In genomic region chr12:151579-151978, GRCh38 we compare ENCODE assay signal across 1 cellular context.
TF ChIP-seq lines count a peak whose summit lies in the region.

No MANE protein-coding gene starts in this region.

TF ChIP-seq in WTC11, 78 proteins besides CTCF, POLR2A, EP300 and RAD21 (continued from another document):
- TF ChIP-seq PRDM15 (CRISPR knock-in tag; IDR thresholded peaks at IDR 0.05) (no peak), NFE2L1 (CRISPR knock-in tag; IDR thresholded peaks at IDR 0.05) (no peak), CREM (CRISPR knock-in tag; IDR thresholded peaks at IDR 0.05) (no peak), AFF4 (CRISPR knock-in tag; IDR thresholded peaks at IDR 0.05; ENCODE audit: borderline replicate concordance) (no peak), ZNF532 (CRISPR knock-in tag; IDR thresholded peaks at IDR 0.05; ENCODE audit: borderline replicate concordance) (no peak), MXD4 (CRISPR knock-in tag; IDR thresholded peaks at IDR 0.05; ENCODE audit: borderline replicate concordance) (no peak)
